22 cellular contexts compared by ENCODE assay signal in genomic region chr16:84329016-84329415, GRCh38. TPM values are rescaled to one million over a fixed set of nuclear protein-coding genes. Genes with fewer than 3 reads are reported as not detected.
DNase-seq lines count a peak whose midpoint lies in the region; ATAC-seq, FAIRE-seq and TF ChIP-seq lines count a peak whose summit lies in the region.
"Had no signal": no experiment of that assay in that cellular context is flagged by ENCODE, and none has a peak within 500 bp of the region (broad histone marks: within the 10 kb centered on the region; RNA-seq: fewer than 3 reads in every experiment).

No MANE protein-coding gene starts in this region.

- H3K4me3 ChIP-seq in endodermal cell (ENCODE audit: low read length) (no peak overlapping the region), sigmoid colon (no peak overlapping the region)
- H3K4me3 ChIP-seq: A549, GM23248 had no signal

- no peak overlapping the region for H3K4me3 Mint-ChIP-seq in endodermal cell
- H3K4me3 Mint-ChIP-seq: CD4-positive, CD25-positive, alpha-beta regulatory T cell; CD8-positive, alpha-beta T cell had no signal

- H3K27ac ChIP-seq in endodermal cell (ENCODE audit: low read depth, low read length) (no peak overlapping the region), sigmoid colon (no peak overlapping the region)
- H3K27ac ChIP-seq: A549, GM23248 had no signal

- H3K27me3 ChIP-seq in endodermal cell (ENCODE audit: control insufficient read depth, insufficient read depth, low read length, poor library complexity, severe bottlenecking) = peaks cover 8% of the 10 kb centered on the region
- no peaks in the 10 kb centered on the region for H3K27me3 ChIP-seq in sigmoid colon

- H3K9me3 ChIP-seq in endodermal cell (ENCODE audit: control insufficient read depth, low read length) (no peaks in the 10 kb centered on the region), sigmoid colon (no peaks in the 10 kb centered on the region)
- H3K9me3 ChIP-seq: Caco-2 had no signal

- no peaks in the 10 kb centered on the region for H3K36me3 ChIP-seq in endodermal cell (ENCODE audit: control insufficient read depth, insufficient read depth, low read length)
- peaks cover 8 to 77% (median 28%) of the 10 kb centered on the region in 4 donors for H3K36me3 ChIP-seq in sigmoid colon

- no peak for ATAC-seq in Right ventricle myocardium inferior
- ATAC-seq: A549; CD8-positive, alpha-beta T cell had no signal

- H3K36me3 Mint-ChIP-seq in endodermal cell (ENCODE audit: low read depth) = no peaks in the 10 kb centered on the region
- H3K36me3 Mint-ChIP-seq: CD4-positive, CD25-positive, alpha-beta regulatory T cell; CD8-positive, alpha-beta T cell had no signal

- 96 to 98% methylated on average over 7 to 8 of the region's 8 CpGs for WGBS in endodermal cell (ENCODE audit: insufficient coverage in 1 of 2, insufficient read length in 1 of 2), 2 experiments
- 94 to 98% methylated on average over 8 of the region's 8 CpGs for WGBS in sigmoid colon, 2 donors

- peak; percentile 16 for FAIRE-seq in HTR-8/SVneo (lab: Jason Lieb, UNC)
- FAIRE-seq: A549, G401.6, GM12892, H1 had no signal

- no peak overlapping the region for H3K9ac ChIP-seq in endodermal cell (ENCODE audit: extremely low read depth, low read length, poor library complexity, severe bottlenecking)
- H3K9ac ChIP-seq: GM23248 had no signal

- no peaks in the 10 kb centered on the region for H3K9me3 Mint-ChIP-seq in endodermal cell
- H3K9me3 Mint-ChIP-seq: CD4-positive, CD25-positive, alpha-beta regulatory T cell; CD8-positive, alpha-beta T cell had no signal

- H3K27ac Mint-ChIP-seq in endodermal cell = no peak overlapping the region
- H3K27ac Mint-ChIP-seq: CD4-positive, CD25-positive, alpha-beta regulatory T cell; CD8-positive, alpha-beta T cell had no signal

- H3K4me1 ChIP-seq in endodermal cell (ENCODE audit: control insufficient read depth, insufficient read depth, low read length) (no peaks in the 10 kb centered on the region), sigmoid colon (no peaks in the 10 kb centered on the region)
- H3K4me1 ChIP-seq: A549, Caco-2 had no signal

- H3K4me1 Mint-ChIP-seq in endodermal cell = peaks cover 6% of the 10 kb centered on the region
- H3K4me1 Mint-ChIP-seq: CD4-positive, CD25-positive, alpha-beta regulatory T cell had no signal

- no peak for TF ChIP-seq EP300 in sigmoid colon (IDR thresholded peaks at IDR 0.05)

- H3K27me3 Mint-ChIP-seq in endodermal cell (ENCODE audit: insufficient read depth) = peaks cover 1% of the 10 kb centered on the region
- H3K27me3 Mint-ChIP-seq: CD4-positive, CD25-positive, alpha-beta regulatory T cell had no signal

- TF ChIP-seq POLR2A in sigmoid colon (IDR thresholded peaks at IDR 0.05) = no peak

- intact Hi-C loops in sigmoid colon (cut with DNase I) (no loop called here), Right ventricle myocardium inferior (cut with DNase I) (no loop called here)

- TF ChIP-seq CTCF in endodermal cell (conservative IDR thresholded peaks at IDR 0.05) = no peak
- no peak for TF ChIP-seq CTCF in sigmoid colon (IDR thresholded peaks at IDR 0.05)

- DNase-seq in HTR-8/SVneo (ENCODE audit: insufficient read length, low spot score) (no peak), endodermal cell (peak; percentile 28), sigmoid colon (peak; percentile 40), NCI-H1092 (lab: John Stamatoyannopoulos, UW) (no peak), NCI-H1436 (lab: John Stamatoyannopoulos, UW) (no peak), Right ventricle myocardium inferior (ENCODE audit: missing footprints) (no peak)
- DNase-seq: 8988T; ACHN; AML-193; C1 segment of cervical spinal cord; Caco-2; CD4-positive, CD25-positive, alpha-beta regulatory T cell; CD8-positive, alpha-beta T cell; DMS153; DND-41; GM23248; HCEC 1CT had no signal

RNA-seq across cellular contexts. Expression of gene WFDC1, which starts 34.3 kb away (rescaled TPM):
- total RNA-seq in endodermal cell = under 1 TPM in 1 of 2 donors, not detected in 1; 0.15 TPM
- polyA plus RNA-seq in endodermal cell (2013, experiment 1 of 2) = 0.89 TPM
- 0.99 TPM for polyA plus RNA-seq in endodermal cell (2013, experiment 2 of 2)
- total RNA-seq in sigmoid colon = 100 to 1,000 TPM in 2 of 4 donors, 10 to 100 TPM in 2; 15.3 to 173 (median 103) TPM
- polyA plus RNA-seq in sigmoid colon = 1 to 10 TPM; 3.0 to 6.6 (median 3.7) TPM
- 1.5 TPM for total RNA-seq in Right ventricle myocardium inferior
- total RNA-seq: Caco-2; CD4-positive, CD25-positive, alpha-beta regulatory T cell; CD8-positive, alpha-beta T cell had no signal
- polyA plus RNA-seq: A549; CD4-positive, CD25-positive, alpha-beta regulatory T cell had no signal

RNA-seq across cellular contexts. Expression of gene ATP2C2, which starts 39.3 kb away (rescaled TPM):
- 1 to 10 TPM; 2.0 to 2.6 TPM for total RNA-seq in endodermal cell
- 0.71 TPM for polyA plus RNA-seq in endodermal cell (2013, experiment 1 of 2)
- 0.87 TPM for polyA plus RNA-seq in endodermal cell (2013, experiment 2 of 2)
- total RNA-seq in sigmoid colon = 1 to 10 TPM in 2 of 4 donors, not detected in 2; 2.5 to 2.8 TPM
- 10 to 100 TPM in 1 of 3 donors, 1 to 10 TPM in 2; 7.2 to 60.7 (median 9.0) TPM for polyA plus RNA-seq in sigmoid colon
- not detected for total RNA-seq in Right ventricle myocardium inferior
- total RNA-seq: CD4-positive, CD25-positive, alpha-beta regulatory T cell; CD8-positive, alpha-beta T cell; GM23248 had no signal
- polyA plus RNA-seq: BJ had no signal

Comparison
In these comparisons a context has a peak if more than half of its experiments do, and no peak if none do; other contexts are left out.
1. DNase-seq: peak in endodermal cell (single experiment) and sigmoid colon (single experiment); none in HTR-8/SVneo (single experiment), NCI-H1092 (single experiment), NCI-H1436 (single experiment) and Right ventricle myocardium inferior (single experiment).